7 cellular contexts compared by ENCODE assay signal in genomic region chr19:17473041-17473440, GRCh38. TPM values are rescaled to one million over a fixed set of nuclear protein-coding genes. Genes with fewer than 3 reads are reported as not detected.
DNase-seq lines count a peak whose midpoint lies in the region; TF ChIP-seq lines count a peak whose summit lies in the region.
"Had no signal": no experiment of that assay in that cellular context is flagged by ENCODE, and none has a peak within 500 bp of the region (broad histone marks: within the 10 kb centered on the region; RNA-seq: fewer than 3 reads in every experiment).

No MANE protein-coding gene starts in this region.

- in situ Hi-C loops in GM13976 (cut with MboI; ENCODE audit: low sequenced_read_pairs, unreplicated experiment), result no loop called here

- DNase-seq in GM13976 (ENCODE audit: low spot score) (no peak), RPMI7951 (ENCODE audit: low read depth) (peak; percentile 91), glomerular visceral epithelial cell (ENCODE audit: extremely low spot score) (peak; percentile 33), NCI-H2081 (lab: John Stamatoyannopoulos, UW) (no peak), putamen (ENCODE audit: low spot score) (no peak)
- DNase-seq in stimulated activated CD4-positive, alpha-beta T cell treated with anti-CD3 and anti-CD28 coated beads, Interleukin-2, amount 100 ng/mL, for 24 hours, result no peak

- TF ChIP-seq CTCF in GM13976 (IDR thresholded peaks at IDR 0.05; ENCODE audit: borderline replicate concordance, control extremely low read depth, extremely low read depth, insufficient read depth, missing control alignments), result peak; percentile 13

RNA-seq across cellular contexts. Expression of gene SLC27A1, which starts 2.7 kb away (rescaled TPM):
- 7.9 and 8.7 TPM in 2 replicates for total RNA-seq in RPMI7951 (2014; rRNA removed; shearing (Covaris generic))

RNA-seq across cellular contexts. Expression of gene NXNL1, which starts 12.3 kb away (rescaled TPM):
- total RNA-seq in RPMI7951 (2014; rRNA removed; shearing (Covaris generic)), result not detected in 2 replicates
- total RNA-seq: activated CD8-positive, alpha-beta memory T cell treated with anti-CD3 and anti-CD28 coated beads for 36 hours had no signal

RNA-seq across cellular contexts. Expression of gene TMEM221, which starts 24.6 kb away (rescaled TPM):
- not detected in 2 replicates for total RNA-seq in RPMI7951 (2014; rRNA removed; shearing (Covaris generic))
- total RNA-seq: activated CD8-positive, alpha-beta memory T cell treated with anti-CD3 and anti-CD28 coated beads for 36 hours had no signal

RNA-seq across cellular contexts. Expression of gene PGLS, which starts 38.4 kb away (rescaled TPM):
- total RNA-seq in RPMI7951 (2014; rRNA removed; shearing (Covaris generic)), result 52.7 and 66.8 TPM in 2 replicates

RNA-seq across cellular contexts. Expression of gene MVB12A, which starts 53.2 kb away (rescaled TPM):
- total RNA-seq in RPMI7951 (2014; rRNA removed; shearing (Covaris generic)), result 123 and 164 TPM in 2 replicates

Comparison
In these comparisons a context has a peak if more than half of its experiments do, and no peak if none do; other contexts are left out.
1. DNase-seq: peak in RPMI7951 (single experiment) and glomerular visceral epithelial cell (single experiment); none in GM13976 (single experiment), NCI-H2081 (0 of 2), stimulated activated CD4-positive, alpha-beta T cell treated with anti-CD3 and anti-CD28 coated beads, Interleukin-2, amount 100 ng/mL, for 24 hours (0 of 2) and putamen (single experiment).